ENCODE assay signal across 8 cellular contexts in the genomic region with DNA sequence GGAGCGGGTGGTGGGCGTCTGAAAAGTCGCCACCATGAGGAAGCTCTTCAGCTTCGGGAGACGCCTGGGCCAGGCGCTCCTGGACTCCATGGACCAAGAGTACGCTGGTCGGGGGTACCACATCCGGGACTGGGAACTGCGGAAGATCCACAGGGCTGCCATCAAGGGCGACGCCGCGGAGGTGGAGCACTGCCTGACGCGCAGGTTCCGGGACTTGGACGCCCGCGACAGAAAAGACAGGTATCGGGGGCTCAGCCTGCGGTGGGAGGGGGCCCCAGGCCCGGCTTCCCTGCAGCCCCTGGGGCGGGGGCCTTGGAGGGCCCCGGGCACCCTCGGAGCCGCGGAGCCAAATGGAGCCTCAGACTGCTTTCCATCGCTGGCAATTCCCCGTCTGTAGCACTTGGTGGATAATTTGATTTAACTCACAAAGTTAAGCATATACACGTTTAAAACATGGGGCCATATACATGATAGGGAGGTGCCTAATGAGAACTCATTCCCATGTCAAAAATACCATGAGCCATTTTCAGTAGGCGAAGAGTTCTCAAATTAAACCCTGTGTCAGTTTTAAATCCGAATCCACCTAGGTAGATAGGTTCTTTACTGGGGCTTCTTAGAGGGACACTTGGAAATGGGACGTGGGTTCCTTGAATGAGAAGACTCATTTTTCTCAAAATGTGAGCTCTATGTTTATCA. TPM values are rescaled to one million over a fixed set of nuclear protein-coding genes. Genes with fewer than 3 reads are reported as not detected.
DNase-seq lines count a peak whose midpoint lies in the region; ATAC-seq and TF ChIP-seq lines count a peak whose summit lies in the region.
"Not testable (repeated sequence)": the region's sequence is repeated elsewhere in the genome, so short reads cannot be mapped to it uniquely, and the experiment has no call there.

No MANE protein-coding gene starts in this region.

- H3K9me3 ChIP-seq in HCT116 (ENCODE audit: control insufficient read depth in 1 of 2, insufficient read depth in 1 of 2, low read depth in 1 of 2, low read length in 2 of 2); PC-9 (ENCODE audit: insufficient read depth, low read depth); left ventricle myocardium inferior (replicated peaks); naive thymus-derived CD4-positive, alpha-beta T cell (ENCODE audit: control insufficient read depth in 2 of 3, low read length in 3 of 3); smooth muscle cell (replicated peaks; ENCODE audit: low read depth): not testable (repeated sequence)

- peaks cover 0 to 12% (median 6%) of the 10 kb centered on the region in 7 donors for H3K9me3 Mint-ChIP-seq in CD14-positive monocyte
- H3K9me3 Mint-ChIP-seq in activated T-cell treated with anti-CD3 and anti-CD28 coated beads, Interleukin-2, amount 50 U/mL, for 24 hours; naive thymus-derived CD4-positive, alpha-beta T cell: not testable (repeated sequence)

- H3K4me3 Mint-ChIP-seq in CD14-positive monocyte = peak overlapping the region; percentile 69 to 93
- peak overlapping the region; percentile 80 for H3K4me3 Mint-ChIP-seq in activated T-cell treated with anti-CD3 and anti-CD28 coated beads, Interleukin-2, amount 50 U/mL, for 24 hours
- H3K4me3 Mint-ChIP-seq in naive thymus-derived CD4-positive, alpha-beta T cell = peak overlapping the region; percentile 71 to 89 (median 86)

- not testable (repeated sequence) for H3K27ac Mint-ChIP-seq in CD14-positive monocyte
- peak overlapping the region; percentile 81 for H3K27ac Mint-ChIP-seq in activated T-cell treated with anti-CD3 and anti-CD28 coated beads, Interleukin-2, amount 50 U/mL, for 24 hours
- H3K27ac Mint-ChIP-seq in naive thymus-derived CD4-positive, alpha-beta T cell = peak overlapping the region in 1 of 9 donors; percentile 36

- CTCF ChIA-PET in HCT116 (lab: Charles Lee) = interaction anchor here (1.0 to 2.3 kb wide), 4 partner anchors 13 to 93 kb away, joined by 3 to 9 read pairs (median 3); a partner anchor contains a TSS
- CTCF ChIA-PET in PC-9 (lab: Charles Lee) = interaction anchor here (0.6 kb wide), 1 partner anchor 116 kb away, joined by 4 read pairs; no protein-coding TSS in a partner anchor
- CTCF ChIA-PET in naive thymus-derived CD4-positive, alpha-beta T cell (lab: Charles Lee) = interaction anchor here (0.9 to 1.1 kb wide), 2 partner anchors 72 to 139 kb away, joined by 3 read pairs; no protein-coding TSS in a partner anchor

- TF ChIP-seq RAD21 in HCT116 (IDR thresholded peaks at IDR 0.05; ENCODE audit: low read depth) = not testable (repeated sequence)

- DNase-seq in CD14-positive monocyte (ENCODE audit: low spot score); HCT116 (ENCODE audit: low read depth, low spot score); PC-9; left ventricle myocardium inferior; naive thymus-derived CD4-positive, alpha-beta T cell; smooth muscle cell (lab: John Stamatoyannopoulos, UW; ENCODE audit: unreplicated experiment): not testable (repeated sequence)
- DNase-seq in activated T-cell treated with anti-CD3 and anti-CD28 coated beads, Interleukin-2, amount 50 U/mL, for 24 hours = peak; percentile 43
- peak; percentile 6 for DNase-seq in central memory CD4-positive, alpha-beta T cell

- peak overlapping the region; percentile 81 to 90 for H3K4me3 ChIP-seq in HCT116 (replicated peaks in 1 of 2; ENCODE audit: low read depth in 1 of 2, low read length in 2 of 2)
- H3K4me3 ChIP-seq in PC-9 = peak overlapping the region; percentile 53; the same call in 1 of the 2 replicates
- H3K4me3 ChIP-seq in left ventricle myocardium inferior = peak overlapping the region; percentile 52
- not testable (repeated sequence) for H3K4me3 ChIP-seq in naive thymus-derived CD4-positive, alpha-beta T cell (ENCODE audit: low read length)
- peak overlapping the region; percentile 39 for H3K4me3 ChIP-seq in smooth muscle cell

- H3K36me3 Mint-ChIP-seq in CD14-positive monocyte; activated T-cell treated with anti-CD3 and anti-CD28 coated beads, Interleukin-2, amount 50 U/mL, for 24 hours (ENCODE audit: low read depth); naive thymus-derived CD4-positive, alpha-beta T cell: not testable (repeated sequence)

- H3K27ac ChIP-seq in HCT116 (ENCODE audit: low read depth, low read length) = peak overlapping the region; percentile 93
- H3K27ac ChIP-seq in PC-9; left ventricle myocardium inferior (replicated peaks); naive thymus-derived CD4-positive, alpha-beta T cell (ENCODE audit: low read depth, low read length); smooth muscle cell (ENCODE audit: low read depth): not testable (repeated sequence)

- TSS peak; percentile 46 for BruUV-seq in HCT116 (replicated peaks; lab: Mats Ljungman, UMichigan)
- BruUV-seq in PC-9 (replicated peaks; lab: Mats Ljungman, UMichigan) = not testable (repeated sequence)

- peaks cover 16% of the 10 kb centered on the region for H3K4me1 Mint-ChIP-seq in CD14-positive monocyte
- peaks cover 26% of the 10 kb centered on the region for H3K4me1 Mint-ChIP-seq in activated T-cell treated with anti-CD3 and anti-CD28 coated beads, Interleukin-2, amount 50 U/mL, for 24 hours (ENCODE audit: low read depth)
- H3K4me1 Mint-ChIP-seq in naive thymus-derived CD4-positive, alpha-beta T cell = peaks cover 7 to 28% (median 10%) of the 10 kb centered on the region in 7 donors

- H2AFZ ChIP-seq in HCT116 (ENCODE audit: low read depth, low read length, poor library complexity, severe bottlenecking); PC-9; smooth muscle cell (ENCODE audit: low read depth): not testable (repeated sequence)

- not testable (repeated sequence) for H3F3A ChIP-seq in PC-9 (ENCODE audit: insufficient read depth, low read depth); smooth muscle cell (ENCODE audit: low read depth)

- H3K27me3 ChIP-seq in HCT116 (ENCODE audit: insufficient read depth, low read length); PC-9 (ENCODE audit: insufficient read depth, low read depth): not testable (repeated sequence)
- H3K27me3 ChIP-seq in left ventricle myocardium inferior (ENCODE audit: low read depth) (peaks cover 100% of the 10 kb centered on the region), smooth muscle cell (ENCODE audit: low read depth) (peaks cover 100% of the 10 kb centered on the region)
- H3K27me3 ChIP-seq in naive thymus-derived CD4-positive, alpha-beta T cell (ENCODE audit: control insufficient read depth in 2 of 2, insufficient read depth in 2 of 2, low read length in 2 of 2) = peaks cover 23 to 36% of the 10 kb centered on the region in 2 donors

- RAD21 ChIA-PET in HCT116 (lab: Charles Lee; ENCODE audit: low non-redundant PET in 1 of 2, low total read pairs in 2 of 2, uncharacterized antibody in 2 of 2, unreplicated experiment in 2 of 2) = interaction anchor here in 1 of 2 experiments (1.3 kb wide), 1 partner anchor 19 kb away, joined by 3 read pairs; no protein-coding TSS in a partner anchor

- peaks cover 7 to 10% of the 10 kb centered on the region in 2 experiments for H3K36me3 ChIP-seq in HCT116 (ENCODE audit: control insufficient read depth in 1 of 2, insufficient read depth in 2 of 2, low read length in 2 of 2)
- H3K36me3 ChIP-seq in PC-9 (ENCODE audit: low read depth); left ventricle myocardium inferior; naive thymus-derived CD4-positive, alpha-beta T cell (ENCODE audit: control insufficient read depth in 2 of 3, insufficient read depth in 3 of 3, low read length in 3 of 3); smooth muscle cell (ENCODE audit: low read depth): not testable (repeated sequence)

- not testable (repeated sequence) for TF ChIP-seq CTCF in CD14-positive monocyte (IDR thresholded peaks at IDR 0.05); HCT116 (IDR thresholded peaks at IDR 0.05 in 2 of 3, conservative IDR thresholded peaks at IDR 0.05 in 1 of 3; ENCODE audit: borderline replicate concordance in 1 of 3, insufficient read depth in 1 of 3, low read depth in 2 of 3, low read length in 2 of 3); PC-9 (conservative IDR thresholded peaks at IDR 0.05); left ventricle myocardium inferior (IDR thresholded peaks at IDR 0.05; ENCODE audit: borderline replicate concordance); smooth muscle cell (IDR thresholded peaks at IDR 0.05; ENCODE audit: borderline replicate concordance, insufficient read depth, poor library complexity, severe bottlenecking)

- WGBS in smooth muscle cell (ENCODE audit: low lambda C conversion rate) = 15% methylated on average over 20 of the region's 34 CpGs

- ATAC-seq in HCT116 = peak; percentile 56
- not testable (repeated sequence) for ATAC-seq in naive thymus-derived CD4-positive, alpha-beta T cell

- intact Hi-C loops in CD14-positive monocyte (cut with micrococcal nuclease) (loop anchor here in 1 of 2 donors (10.0 kb wide), 1 partner anchor 445 kb away; no protein-coding TSS in a partner anchor), PC-9 (cut with micrococcal nuclease; ENCODE audit: unreplicated experiment) (loop anchor here (5.0 kb wide), 2 partner anchors 143 to 758 kb away; no protein-coding TSS in a partner anchor)
- intact Hi-C loops in HCT116 (cut with micrococcal nuclease); left ventricle myocardium inferior (cut with micrococcal nuclease): not testable (repeated sequence)
- intact Hi-C loops in naive thymus-derived CD4-positive, alpha-beta T cell (cut with micrococcal nuclease) = loop anchor here (2.0 to 5.0 kb wide), 3 partner anchors 45 to 92 kb away; a partner anchor contains a TSS

- not testable (repeated sequence) for H3K9me2 ChIP-seq in HCT116 (ENCODE audit: insufficient read depth); PC-9 (ENCODE audit: insufficient read depth)

- H3K27me3 Mint-ChIP-seq in CD14-positive monocyte (ENCODE audit: low read depth in 3 of 3) = peaks cover 74 to 80% (median 74%) of the 10 kb centered on the region in 3 donors
- peaks cover 72% of the 10 kb centered on the region for H3K27me3 Mint-ChIP-seq in activated T-cell treated with anti-CD3 and anti-CD28 coated beads, Interleukin-2, amount 50 U/mL, for 24 hours
- peaks cover 60 to 73% (median 68%) of the 10 kb centered on the region in 5 donors for H3K27me3 Mint-ChIP-seq in naive thymus-derived CD4-positive, alpha-beta T cell

- H3K9ac ChIP-seq in HCT116 (ENCODE audit: low read length) = peak overlapping the region; percentile 95
- H3K9ac ChIP-seq in smooth muscle cell (ENCODE audit: low read depth) = not testable (repeated sequence)

- not testable (repeated sequence) for TF ChIP-seq POLR2A in HCT116 (IDR thresholded peaks at IDR 0.05; ENCODE audit: borderline replicate concordance, extremely low read depth, insufficient read depth, insufficient read length)

- H4K20me1 ChIP-seq in HCT116 (ENCODE audit: insufficient read depth); PC-9 (ENCODE audit: insufficient read depth); smooth muscle cell (ENCODE audit: low read depth): not testable (repeated sequence)

- POLR2A ChIA-PET in HCT116 (lab: Charles Lee) (interaction anchor here (1.0 to 1.5 kb wide), 4 partner anchors 14 to 674 kb away, joined by 3 to 6 read pairs (median 3); no protein-coding TSS in a partner anchor), PC-9 (lab: Charles Lee; ENCODE audit: unreplicated experiment) (interaction anchor here (0.6 kb wide), 2 partner anchors 153 to 204 kb away, joined by 5 to 20 read pairs; no protein-coding TSS in a partner anchor)
- POLR2A ChIA-PET in naive thymus-derived CD4-positive, alpha-beta T cell (lab: Charles Lee) = interaction anchor here (0.6 to 1.5 kb wide), 2 partner anchors 18 to 250 kb away, joined by 3 to 4 read pairs; no protein-coding TSS in a partner anchor

- H3K4me2 ChIP-seq in HCT116 (ENCODE audit: low read length) (peak overlapping the region; percentile 93), PC-9 (peak overlapping the region; percentile 61), smooth muscle cell (peak overlapping the region; percentile 84)

- H3K79me2 ChIP-seq in HCT116 (ENCODE audit: insufficient read depth, low read length) = peaks cover 27% of the 10 kb centered on the region
- not testable (repeated sequence) for H3K79me2 ChIP-seq in PC-9 (ENCODE audit: low read depth); smooth muscle cell (ENCODE audit: low read depth)

- H3K4me1 ChIP-seq in HCT116 (ENCODE audit: control insufficient read depth in 1 of 2, insufficient read depth in 2 of 2, low read length in 2 of 2) = peaks cover 3 to 14% of the 10 kb centered on the region in 2 experiments; a peak in 3 of 4 replicates
- H3K4me1 ChIP-seq in PC-9 (replicated peaks; ENCODE audit: insufficient read depth); naive thymus-derived CD4-positive, alpha-beta T cell (ENCODE audit: control insufficient read depth in 2 of 2, insufficient read depth in 2 of 2, low read length in 2 of 2): not testable (repeated sequence)
- peaks cover 32% of the 10 kb centered on the region for H3K4me1 ChIP-seq in left ventricle myocardium inferior
- H3K4me1 ChIP-seq in smooth muscle cell (ENCODE audit: low read depth) = peaks cover 14% of the 10 kb centered on the region

RNA-seq across cellular contexts. Expression of a gene that starts 45.1 kb away (rescaled TPM):
- 10 to 100 TPM; 13.8 to 25.6 TPM for polyA plus RNA-seq in CD14-positive monocyte
- 23.4 TPM for total RNA-seq in HCT116 (2021; ENCODE audit: unreplicated experiment)
- polyA plus RNA-seq in HCT116 (2012) = 12.9 and 16.0 TPM in 2 replicates
- 40.0 and 40.6 TPM in 2 replicates for total RNA-seq in PC-9 (2021)
- 37.3 TPM for total RNA-seq in left ventricle myocardium inferior
- total RNA-seq in naive thymus-derived CD4-positive, alpha-beta T cell = 10 to 100 TPM; 20.2 to 28.8 (median 28.0) TPM
- polyA plus RNA-seq in naive thymus-derived CD4-positive, alpha-beta T cell = 10 to 100 TPM in 1 of 2 donors, 1 to 10 TPM in 1; 7.4 to 20.8 TPM
- total RNA-seq in smooth muscle cell = 29.1 and 32.2 TPM in 2 replicates
- 27.5 and 28.1 TPM in 2 replicates for polyA plus RNA-seq in smooth muscle cell
